Comparison of ENCODE assay signal across 8 cellular contexts in the genomic region with DNA sequence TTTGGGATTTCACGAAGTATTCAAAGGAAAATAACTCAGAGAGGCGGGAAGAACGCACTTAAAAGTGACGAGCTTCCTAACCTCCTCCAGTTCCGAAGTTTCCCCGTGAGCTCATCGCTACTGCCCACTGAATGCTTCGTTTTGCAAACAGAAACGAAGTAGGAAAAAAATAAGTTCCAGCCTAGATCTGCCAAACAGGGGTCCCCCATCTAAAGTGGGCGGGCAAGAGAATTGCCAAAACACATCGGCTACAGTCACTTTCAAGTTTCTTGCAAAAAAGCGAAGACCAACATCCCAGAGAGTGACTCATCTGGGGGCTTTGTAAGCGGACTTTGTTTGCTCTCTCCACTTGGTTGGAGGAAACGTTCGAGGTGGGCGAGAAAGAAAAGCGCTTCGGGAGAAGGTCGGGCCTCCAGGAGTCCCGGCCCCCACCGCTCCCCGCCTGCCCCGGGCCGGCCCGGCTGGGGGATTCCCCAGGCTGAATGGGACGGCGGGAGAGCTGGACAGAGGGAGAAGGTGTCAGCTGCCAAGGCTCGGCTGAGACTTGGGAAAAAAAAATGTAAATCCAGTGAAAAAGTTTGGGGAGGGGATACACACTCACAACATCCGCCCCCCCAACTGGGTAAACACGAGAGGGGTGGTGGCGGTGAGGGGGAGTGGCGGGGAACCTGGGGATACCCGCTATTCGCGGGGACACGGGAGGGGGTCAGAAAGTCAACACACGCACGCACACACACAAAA. TPM values are rescaled to one million over a fixed set of nuclear protein-coding genes. Genes with fewer than 3 reads are reported as not detected.
DNase-seq lines count a peak whose midpoint lies in the region; ATAC-seq lines count a peak whose summit lies in the region.

No MANE protein-coding gene starts in this region.

- H3K27ac ChIP-seq in ACC112 (ENCODE audit: low read depth, low read length), result peak overlapping the region; percentile 90

- peaks cover 57% of the 10 kb centered on the region for H3K79me2 ChIP-seq in ACC112 (ENCODE audit: control insufficient read depth, insufficient read depth, low read length, unreplicated experiment)

- peak overlapping the region; percentile 64 for H2AFZ ChIP-seq in ACC112 (ENCODE audit: low read length, unreplicated experiment)

- H3K4me1 Mint-ChIP-seq in activated CD4-positive, alpha-beta memory T cell treated with anti-CD3 and anti-CD28 coated beads, Interleukin-2, amount 10 ng/mL, durations not matched to agents 7 days and 5 days, result peaks cover 70% of the 10 kb centered on the region
- peaks cover 50% of the 10 kb centered on the region for H3K4me1 Mint-ChIP-seq in stimulated activated memory B cell treated with anti-CD40 and anti-IgM and Interleukin-4, amounts not matched to agents 10 μg/mL and 1 μg/mL and 100 μg/mL, for 72 hours

- H3K4me3 Mint-ChIP-seq in activated CD4-positive, alpha-beta memory T cell treated with anti-CD3 and anti-CD28 coated beads, Interleukin-2, amount 10 ng/mL, durations not matched to agents 7 days and 5 days, result peak overlapping the region; percentile 92
- H3K4me3 Mint-ChIP-seq in stimulated activated memory B cell treated with anti-CD40 and anti-IgM and Interleukin-4, amounts not matched to agents 10 μg/mL and 1 μg/mL and 100 μg/mL, for 72 hours, result peak overlapping the region; percentile 86

- H3K9me3 Mint-ChIP-seq in activated CD4-positive, alpha-beta memory T cell treated with anti-CD3 and anti-CD28 coated beads, Interleukin-2, amount 10 ng/mL, durations not matched to agents 7 days and 5 days, result no peaks in the 10 kb centered on the region
- no peaks in the 10 kb centered on the region for H3K9me3 Mint-ChIP-seq in stimulated activated memory B cell treated with anti-CD40 and anti-IgM and Interleukin-4, amounts not matched to agents 10 μg/mL and 1 μg/mL and 100 μg/mL, for 72 hours

- CTCF ChIA-PET in activated CD4-positive, alpha-beta memory T cell treated with anti-CD3 and anti-CD28 coated beads, Interleukin-2, amount 10 ng/mL, durations not matched to agents 7 days and 5 days (lab: Charles Lee), result interaction anchor here (0.6 to 1.6 kb wide), 6 partner anchors 12 to 167 kb away, joined by 3 to 18 read pairs (median 4); no protein-coding TSS in a partner anchor

- no peaks in the 10 kb centered on the region for H3K27me3 ChIP-seq in ACC112 (ENCODE audit: insufficient read depth, low read length)

- no peaks in the 10 kb centered on the region for H3K27me3 Mint-ChIP-seq in activated CD4-positive, alpha-beta memory T cell treated with anti-CD3 and anti-CD28 coated beads, Interleukin-2, amount 10 ng/mL, durations not matched to agents 7 days and 5 days
- H3K27me3 Mint-ChIP-seq in stimulated activated memory B cell treated with anti-CD40 and anti-IgM and Interleukin-4, amounts not matched to agents 10 μg/mL and 1 μg/mL and 100 μg/mL, for 72 hours, result no peaks in the 10 kb centered on the region

- peaks cover 42% of the 10 kb centered on the region for H3K4me1 ChIP-seq in ACC112 (ENCODE audit: control insufficient read depth, insufficient read depth, low read length, unreplicated experiment)

- POLR2A ChIA-PET in activated CD4-positive, alpha-beta memory T cell treated with anti-CD3 and anti-CD28 coated beads, Interleukin-2, amount 10 ng/mL, durations not matched to agents 7 days and 5 days (lab: Charles Lee), result interaction anchor here (0.9 to 5.4 kb wide), 10 partner anchors 9 to 126 kb away, joined by 3 to 61 read pairs (median 4); a partner anchor contains a TSS

- no peaks in the 10 kb centered on the region for H3K36me3 ChIP-seq in ACC112 (ENCODE audit: insufficient read depth, low read length)

- ATAC-seq in GM19035 (IDR thresholded peaks at IDR 0.05; ENCODE audit: unreplicated experiment) (peak; percentile 2), GM18870 (IDR thresholded peaks at IDR 0.05; ENCODE audit: unreplicated experiment) (no peak)
- ATAC-seq in stimulated activated memory B cell treated with anti-CD40 and anti-IgM and Interleukin-4, amounts not matched to agents 10 μg/mL and 1 μg/mL and 100 μg/mL, for 72 hours, result peak; percentile 1

- DNase-seq in LHCN-M2 (ENCODE audit: low read depth) (peak; percentile 75), medulla oblongata (ENCODE audit: extremely low spot score) (peak; percentile 70)
- peak; percentile 26 for DNase-seq in activated CD4-positive, alpha-beta memory T cell treated with anti-CD3 and anti-CD28 coated beads, Interleukin-2, amount 10 ng/mL, durations not matched to agents 7 days and 5 days
- DNase-seq in effector CD8-positive, alpha-beta T cell (lab: John Stamatoyannopoulos, UW), result peak; percentile 24

- peak overlapping the region; percentile 86 for H3K4me3 ChIP-seq in ACC112 (ENCODE audit: low read depth, low read length)

- H3K36me3 Mint-ChIP-seq in activated CD4-positive, alpha-beta memory T cell treated with anti-CD3 and anti-CD28 coated beads, Interleukin-2, amount 10 ng/mL, durations not matched to agents 7 days and 5 days (ENCODE audit: low read depth), result peaks cover 46% of the 10 kb centered on the region
- peaks cover 16% of the 10 kb centered on the region for H3K36me3 Mint-ChIP-seq in stimulated activated memory B cell treated with anti-CD40 and anti-IgM and Interleukin-4, amounts not matched to agents 10 μg/mL and 1 μg/mL and 100 μg/mL, for 72 hours

- peak overlapping the region; percentile 83 for H3K27ac Mint-ChIP-seq in activated CD4-positive, alpha-beta memory T cell treated with anti-CD3 and anti-CD28 coated beads, Interleukin-2, amount 10 ng/mL, durations not matched to agents 7 days and 5 days
- H3K27ac Mint-ChIP-seq in stimulated activated memory B cell treated with anti-CD40 and anti-IgM and Interleukin-4, amounts not matched to agents 10 μg/mL and 1 μg/mL and 100 μg/mL, for 72 hours, result peak overlapping the region; percentile 91

RNA-seq across cellular contexts. Expression of a gene that starts 1.0 kb away (rescaled TPM):
- 60.3 and 65.2 TPM in 2 replicates for total RNA-seq in LHCN-M2 (2014; rRNA removed)
- 23.7 TPM for polyA plus RNA-seq in LHCN-M2 (2012)
- total RNA-seq in activated CD4-positive, alpha-beta memory T cell treated with anti-CD3 and anti-CD28 coated beads, Interleukin-2, amount 10 ng/mL, durations not matched to agents 7 days and 5 days, result 10 to 100 TPM; 44.6 to 46.6 TPM

RNA-seq across cellular contexts. Expression of a gene that starts 20.0 kb away (rescaled TPM):
- 373 and 386 TPM in 2 replicates for total RNA-seq in LHCN-M2 (2014; rRNA removed)
- 153 TPM for polyA plus RNA-seq in LHCN-M2 (2012)
- 100 to 1,000 TPM; 298 to 304 TPM for total RNA-seq in activated CD4-positive, alpha-beta memory T cell treated with anti-CD3 and anti-CD28 coated beads, Interleukin-2, amount 10 ng/mL, durations not matched to agents 7 days and 5 days

RNA-seq across cellular contexts. Expression of a gene that starts 31.8 kb away (rescaled TPM):
- 22.9 and 29.6 TPM in 2 replicates for total RNA-seq in LHCN-M2 (2014; rRNA removed)
- 56.4 TPM for polyA plus RNA-seq in LHCN-M2 (2012)
- total RNA-seq in activated CD4-positive, alpha-beta memory T cell treated with anti-CD3 and anti-CD28 coated beads, Interleukin-2, amount 10 ng/mL, durations not matched to agents 7 days and 5 days, result under 1 TPM in 1 of 2 experiments, not detected in 1; 0.25 TPM

Comparison
In these comparisons a context has a peak if more than half of its experiments do, and no peak if none do; other contexts are left out.
1. DNase-seq: peak in every context shown above with its lines; median percentile 75 in LHCN-M2; 70 in medulla oblongata; 26 in activated CD4-positive, alpha-beta memory T cell treated with anti-CD3 and anti-CD28 coated beads, Interleukin-2, amount 10 ng/mL, durations not matched to agents 7 days and 5 days; 24 in effector CD8-positive, alpha-beta T cell.
2. RNA of a gene that starts 31.8 kb away (total RNA-seq): 22.9 to 29.6 TPM in LHCN-M2; 0.25 TPM in activated CD4-positive, alpha-beta memory T cell treated with anti-CD3 and anti-CD28 coated beads, Interleukin-2, amount 10 ng/mL, durations not matched to agents 7 days and 5 days; every median in the first group is over 10 times any median in the second.